In the genomic region with DNA sequence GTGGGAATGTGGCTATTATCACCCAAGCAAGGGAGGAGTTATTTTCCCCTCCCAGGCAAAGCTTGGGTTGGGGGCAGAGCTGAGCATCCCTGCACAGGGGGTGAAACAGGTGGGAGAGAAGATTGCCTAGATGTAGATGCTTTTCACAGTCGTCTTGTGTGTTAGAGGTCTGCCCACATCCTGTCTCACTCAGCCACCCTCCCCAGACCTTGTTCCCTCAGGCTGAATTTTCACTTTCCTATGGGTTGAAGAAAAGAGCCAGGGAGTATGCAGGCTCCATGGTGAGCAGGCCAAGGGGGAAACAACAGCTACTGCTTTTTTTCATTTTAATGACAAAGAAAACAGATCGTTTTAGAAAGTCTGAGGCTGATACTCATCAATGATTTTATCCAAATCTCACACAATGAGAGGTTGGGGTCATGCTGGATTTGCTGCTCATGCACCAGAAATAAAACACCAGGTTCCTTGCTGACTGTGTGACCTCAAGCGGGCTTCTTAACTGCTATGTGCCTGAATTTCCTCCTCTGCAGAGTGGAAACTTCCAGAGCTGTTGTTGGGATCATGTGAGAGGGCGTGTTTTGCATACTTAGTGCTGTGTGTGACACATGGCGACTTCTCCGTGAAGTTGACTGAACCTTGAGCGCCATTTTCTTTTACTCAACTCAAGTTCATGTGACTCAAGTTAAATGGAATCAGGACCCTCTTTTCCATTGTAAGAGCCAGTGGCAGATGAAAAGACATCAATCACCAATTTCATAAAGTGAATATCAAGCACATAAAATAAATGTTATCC, we compare ENCODE assay signal across 11 cellular contexts.
A peak's percentile ranks its signal among the peaks of the same experiment; 100 is the strongest.
DNase-seq lines count a peak whose midpoint lies in the region; ATAC-seq and TF ChIP-seq lines count a peak whose summit lies in the region.
"Had no signal": no experiment of that assay in that cellular context is flagged by ENCODE, and none has a peak within 500 bp of the region (broad histone marks: within the 10 kb centered on the region; RNA-seq: fewer than 3 reads in every experiment).

No MANE protein-coding gene starts in this region.

- H3K4me1 Mint-ChIP-seq in activated T-cell treated with anti-CD3 and anti-CD28 coated beads, Interleukin-2, amount 50 U/mL, for 4 hours (ENCODE audit: low read depth) = peaks cover 8% of the 10 kb centered on the region
- H3K4me1 Mint-ChIP-seq in activated naive CD8-positive, alpha-beta T cell treated with anti-CD3 and anti-CD28 coated beads, Interleukin-2, amount 10 ng/mL, durations not matched to agents 7 days and 5 days = peaks cover 21% of the 10 kb centered on the region
- H3K4me1 Mint-ChIP-seq in stimulated activated effector memory CD8-positive, alpha-beta T cell treated with anti-CD3 and anti-CD28 coated beads, Interleukin-12 subunit alpha, Interleukin-12 subunit beta, amount 100 ng/mL, for 72 hours = no peaks in the 10 kb centered on the region
- H3K4me1 Mint-ChIP-seq: activated B cell treated with CpG ODN at 0.5 μM for 24 hours had no signal

- H3K36me3 ChIP-seq in lower lobe of right lung = no peaks in the 10 kb centered on the region

- H3K36me3 Mint-ChIP-seq in activated T-cell treated with anti-CD3 and anti-CD28 coated beads, Interleukin-2, amount 50 U/mL, for 4 hours (ENCODE audit: insufficient read depth) = no peaks in the 10 kb centered on the region
- H3K36me3 Mint-ChIP-seq in activated naive CD8-positive, alpha-beta T cell treated with anti-CD3 and anti-CD28 coated beads, Interleukin-2, amount 10 ng/mL, durations not matched to agents 7 days and 5 days = no peaks in the 10 kb centered on the region
- H3K36me3 Mint-ChIP-seq in stimulated activated effector memory CD8-positive, alpha-beta T cell treated with anti-CD3 and anti-CD28 coated beads, Interleukin-12 subunit alpha, Interleukin-12 subunit beta, amount 100 ng/mL, for 72 hours = no peaks in the 10 kb centered on the region
- H3K36me3 Mint-ChIP-seq: activated naive CD4-positive, alpha-beta T cell treated with anti-CD3 and anti-CD28 coated beads, Interleukin-2, amount 10 ng/mL, durations not matched to agents 7 days and 5 days had no signal

- H3K27ac Mint-ChIP-seq in activated naive CD8-positive, alpha-beta T cell treated with anti-CD3 and anti-CD28 coated beads, Interleukin-2, amount 10 ng/mL, durations not matched to agents 7 days and 5 days = peak overlapping the region; percentile 51
- no peak overlapping the region for H3K27ac Mint-ChIP-seq in stimulated activated effector memory CD8-positive, alpha-beta T cell treated with anti-CD3 and anti-CD28 coated beads, Interleukin-12 subunit alpha, Interleukin-12 subunit beta, amount 100 ng/mL, for 72 hours
- H3K27ac Mint-ChIP-seq: activated B cell treated with CpG ODN at 0.5 μM for 24 hours; activated naive CD4-positive, alpha-beta T cell treated with anti-CD3 and anti-CD28 coated beads, Interleukin-2, amount 10 ng/mL, durations not matched to agents 7 days and 5 days had no signal

- no peak for DNase-seq in activated T-cell treated with anti-CD3 and anti-CD28 coated beads, Interleukin-2, amount 50 U/mL, for 4 hours
- no peak for DNase-seq in activated T-cell treated with anti-CD3 and anti-CD28 coated beads, Interleukin-2, amount 50 U/mL, for 1 hour
- DNase-seq in KBM-7 (peak; percentile 22), NCI-H748 (lab: John Stamatoyannopoulos, UW; ENCODE audit: unreplicated experiment) (no peak), GM13976 (ENCODE audit: low spot score) (no peak), lower lobe of right lung (no peak)
- DNase-seq in activated naive CD8-positive, alpha-beta T cell treated with anti-CD3 and anti-CD28 coated beads, Interleukin-2, amount 10 ng/mL, durations not matched to agents 7 days and 5 days = peak; percentile 44
- DNase-seq in stimulated activated effector memory CD8-positive, alpha-beta T cell treated with anti-CD3 and anti-CD28 coated beads, Interleukin-12 subunit alpha, Interleukin-12 subunit beta, amount 100 ng/mL, for 72 hours (ENCODE audit: low spot score in 2 of 2) = no peak
- DNase-seq: activated B cell treated with CpG ODN at 0.5 μM for 24 hours; activated naive CD4-positive, alpha-beta T cell treated with anti-CD3 and anti-CD28 coated beads, Interleukin-2, amount 10 ng/mL, durations not matched to agents 7 days and 5 days; NCI-H526 treated with DMSO at 0.1 percent for 48 hours had no signal

- no peak overlapping the region for H3K4me3 Mint-ChIP-seq in activated T-cell treated with anti-CD3 and anti-CD28 coated beads, Interleukin-2, amount 50 U/mL, for 4 hours
- peak overlapping the region; percentile 25 for H3K4me3 Mint-ChIP-seq in activated naive CD8-positive, alpha-beta T cell treated with anti-CD3 and anti-CD28 coated beads, Interleukin-2, amount 10 ng/mL, durations not matched to agents 7 days and 5 days
- H3K4me3 Mint-ChIP-seq in stimulated activated effector memory CD8-positive, alpha-beta T cell treated with anti-CD3 and anti-CD28 coated beads, Interleukin-12 subunit alpha, Interleukin-12 subunit beta, amount 100 ng/mL, for 72 hours = no peak overlapping the region
- H3K4me3 Mint-ChIP-seq: activated B cell treated with CpG ODN at 0.5 μM for 24 hours; activated naive CD4-positive, alpha-beta T cell treated with anti-CD3 and anti-CD28 coated beads, Interleukin-2, amount 10 ng/mL, durations not matched to agents 7 days and 5 days had no signal

- no peaks in the 10 kb centered on the region for H3K27me3 ChIP-seq in lower lobe of right lung (ENCODE audit: low read depth)

- intact Hi-C loops in lower lobe of right lung (cut with DNase I) = no loop called here

- TF ChIP-seq CTCF in GM13976 (IDR thresholded peaks at IDR 0.05; ENCODE audit: borderline replicate concordance, control extremely low read depth, extremely low read depth, insufficient read depth, missing control alignments) (no peak), lower lobe of right lung (IDR thresholded peaks at IDR 0.05) (no peak)

- no peak overlapping the region for H3K4me3 ChIP-seq in lower lobe of right lung

- no peaks in the 10 kb centered on the region for H3K4me1 ChIP-seq in lower lobe of right lung

- in situ Hi-C loops in KBM-7 (cut with MboI; ENCODE audit: low pct_unique_long_range_greater_than_20kb, low sequenced_read_pairs) = no loop called here
- in situ Hi-C loops in GM13976 (cut with MboI; ENCODE audit: low sequenced_read_pairs, unreplicated experiment) = no loop called here

- H3K9me3 ChIP-seq in lower lobe of right lung = no peaks in the 10 kb centered on the region

- POLR2A ChIA-PET in activated naive CD8-positive, alpha-beta T cell treated with anti-CD3 and anti-CD28 coated beads, Interleukin-2, amount 10 ng/mL, durations not matched to agents 7 days and 5 days (lab: Charles Lee) = no interaction called here

- H3K27ac ChIP-seq in lower lobe of right lung = no peak overlapping the region

- ATAC-seq in activated T-cell treated with anti-CD3 and anti-CD28 coated beads, Interleukin-2, amount 50 U/mL, for 4 hours = peak; percentile 62 to 64
- ATAC-seq in activated naive CD8-positive, alpha-beta T cell treated with anti-CD3 and anti-CD28 coated beads, Interleukin-2, amount 10 ng/mL, durations not matched to agents 7 days and 5 days (ENCODE audit: low read depth) = peak; percentile 91
- peak; percentile 36 for ATAC-seq in stimulated activated effector memory CD8-positive, alpha-beta T cell treated with anti-CD3 and anti-CD28 coated beads, Interleukin-12 subunit alpha, Interleukin-12 subunit beta, amount 100 ng/mL, for 72 hours
- no peak for ATAC-seq in lower lobe of right lung

- peaks cover 4% of the 10 kb centered on the region for H3K27me3 Mint-ChIP-seq in activated T-cell treated with anti-CD3 and anti-CD28 coated beads, Interleukin-2, amount 50 U/mL, for 4 hours (ENCODE audit: low read depth)
- H3K27me3 Mint-ChIP-seq in activated naive CD8-positive, alpha-beta T cell treated with anti-CD3 and anti-CD28 coated beads, Interleukin-2, amount 10 ng/mL, durations not matched to agents 7 days and 5 days = peaks cover 2% of the 10 kb centered on the region
- H3K27me3 Mint-ChIP-seq: activated B cell treated with CpG ODN at 0.5 μM for 24 hours; activated naive CD4-positive, alpha-beta T cell treated with anti-CD3 and anti-CD28 coated beads, Interleukin-2, amount 10 ng/mL, durations not matched to agents 7 days and 5 days had no signal

- H3K9me3 Mint-ChIP-seq in activated T-cell treated with anti-CD3 and anti-CD28 coated beads, Interleukin-2, amount 50 U/mL, for 4 hours = no peaks in the 10 kb centered on the region
- no peaks in the 10 kb centered on the region for H3K9me3 Mint-ChIP-seq in activated naive CD8-positive, alpha-beta T cell treated with anti-CD3 and anti-CD28 coated beads, Interleukin-2, amount 10 ng/mL, durations not matched to agents 7 days and 5 days
- no peaks in the 10 kb centered on the region for H3K9me3 Mint-ChIP-seq in stimulated activated effector memory CD8-positive, alpha-beta T cell treated with anti-CD3 and anti-CD28 coated beads, Interleukin-12 subunit alpha, Interleukin-12 subunit beta, amount 100 ng/mL, for 72 hours
- H3K9me3 Mint-ChIP-seq: activated B cell treated with CpG ODN at 0.5 μM for 24 hours; activated naive CD4-positive, alpha-beta T cell treated with anti-CD3 and anti-CD28 coated beads, Interleukin-2, amount 10 ng/mL, durations not matched to agents 7 days and 5 days had no signal

Comparison
In these comparisons a context has a peak if more than half of its experiments do, and no peak if none do; other contexts are left out.
1. ATAC-seq: peak in activated T-cell treated with anti-CD3 and anti-CD28 coated beads, Interleukin-2, amount 50 U/mL, for 4 hours (2 of 2), activated naive CD8-positive, alpha-beta T cell treated with anti-CD3 and anti-CD28 coated beads, Interleukin-2, amount 10 ng/mL, durations not matched to agents 7 days and 5 days (single experiment) and stimulated activated effector memory CD8-positive, alpha-beta T cell treated with anti-CD3 and anti-CD28 coated beads, Interleukin-12 subunit alpha, Interleukin-12 subunit beta, amount 100 ng/mL, for 72 hours (single experiment); none in lower lobe of right lung (0 of 2).
2. DNase-seq: peak in KBM-7 (single experiment) and activated naive CD8-positive, alpha-beta T cell treated with anti-CD3 and anti-CD28 coated beads, Interleukin-2, amount 10 ng/mL, durations not matched to agents 7 days and 5 days (single experiment); none in activated T-cell treated with anti-CD3 and anti-CD28 coated beads, Interleukin-2, amount 50 U/mL, for 4 hours (single experiment), activated T-cell treated with anti-CD3 and anti-CD28 coated beads, Interleukin-2, amount 50 U/mL, for 1 hour (single experiment), stimulated activated effector memory CD8-positive, alpha-beta T cell treated with anti-CD3 and anti-CD28 coated beads, Interleukin-12 subunit alpha, Interleukin-12 subunit beta, amount 100 ng/mL, for 72 hours (0 of 2), NCI-H748 (single experiment), GM13976 (single experiment) and lower lobe of right lung (single experiment).